In genomic region chr3:81485444-81485865, GRCh38 we compare ENCODE assay signal across 8 cellular contexts.
DNase-seq lines count a peak whose midpoint lies in the region; ATAC-seq and TF ChIP-seq lines count a peak whose summit lies in the region.

No MANE protein-coding gene starts in this region.

- H3K9me2 ChIP-seq in MM.1S (replicated peaks; ENCODE audit: insufficient read depth, low read length), result no peaks in the 10 kb centered on the region

- H3K4me1 ChIP-seq in MM.1S (ENCODE audit: low read length), result peaks cover 25% of the 10 kb centered on the region

- H3K4me2 ChIP-seq in MM.1S (ENCODE audit: low read depth, low read length), result peak overlapping the region; percentile 50

- H3K36me3 ChIP-seq in MM.1S (replicated peaks; ENCODE audit: insufficient read depth, low read length), result no peaks in the 10 kb centered on the region

- no peak overlapping the region; the same call in 1 of the 2 replicates for H2AFZ ChIP-seq in MM.1S (ENCODE audit: low read length)

- peaks cover 9% of the 10 kb centered on the region; the same call in 1 of the 2 replicates for H3F3A ChIP-seq in MM.1S (ENCODE audit: insufficient read depth, low read length)

- H3K27ac ChIP-seq in MM.1S (ENCODE audit: low read length), result peak overlapping the region; percentile 61; the same call in 1 of the 2 replicates

- DNase-seq in EL (peak; percentile 77), MM.1S (peak; percentile 43), foreskin fibroblast (peak; percentile 52 to 86), NCI-H748 (lab: John Stamatoyannopoulos, UW; ENCODE audit: unreplicated experiment) (no peak), DMS153 (lab: John Stamatoyannopoulos, UW) (no peak), NCI-H1092 (lab: John Stamatoyannopoulos, UW) (no peak), OCI-M1 (lab: John Stamatoyannopoulos, UW) (no peak)

- no peaks in the 10 kb centered on the region for H4K20me1 ChIP-seq in MM.1S (ENCODE audit: insufficient read depth, low read length)

- TF ChIP-seq CTCF in MM.1S (IDR thresholded peaks at IDR 0.05; ENCODE audit: low read length) (no peak), foreskin fibroblast (IDR thresholded peaks at IDR 0.05; ENCODE audit: low read depth, low read length) (no peak)

- peak; percentile 99 for ATAC-seq in GM21737 (IDR thresholded peaks at IDR 0.05; ENCODE audit: unreplicated experiment)

- H3K79me2 ChIP-seq in MM.1S (ENCODE audit: low read length), result no peaks in the 10 kb centered on the region

- peak overlapping the region; percentile 31; the same call in 1 of the 2 replicates for H3K4me3 ChIP-seq in MM.1S (ENCODE audit: low read length)
- peak overlapping the region; percentile 32 to 43 for H3K4me3 ChIP-seq in foreskin fibroblast (ENCODE audit: low read depth in 1 of 2, low read length in 2 of 2)

- H3K27me3 ChIP-seq in MM.1S (replicated peaks; ENCODE audit: insufficient read depth, low read length), result no peaks in the 10 kb centered on the region

- no peaks in the 10 kb centered on the region for H3K9me3 ChIP-seq in MM.1S (replicated peaks; ENCODE audit: insufficient read depth, low read length)

- no peak overlapping the region for H3K9ac ChIP-seq in MM.1S (ENCODE audit: low read length)

Comparison
In these comparisons a context has a peak if more than half of its experiments do, and no peak if none do; other contexts are left out.
1. DNase-seq: peak in EL (single experiment), MM.1S (single experiment) and foreskin fibroblast (2 of 2); none in NCI-H748 (single experiment), DMS153 (single experiment), NCI-H1092 (single experiment) and OCI-M1 (single experiment).